ENCODE assay signal across 7 cellular contexts in the genomic region with DNA sequence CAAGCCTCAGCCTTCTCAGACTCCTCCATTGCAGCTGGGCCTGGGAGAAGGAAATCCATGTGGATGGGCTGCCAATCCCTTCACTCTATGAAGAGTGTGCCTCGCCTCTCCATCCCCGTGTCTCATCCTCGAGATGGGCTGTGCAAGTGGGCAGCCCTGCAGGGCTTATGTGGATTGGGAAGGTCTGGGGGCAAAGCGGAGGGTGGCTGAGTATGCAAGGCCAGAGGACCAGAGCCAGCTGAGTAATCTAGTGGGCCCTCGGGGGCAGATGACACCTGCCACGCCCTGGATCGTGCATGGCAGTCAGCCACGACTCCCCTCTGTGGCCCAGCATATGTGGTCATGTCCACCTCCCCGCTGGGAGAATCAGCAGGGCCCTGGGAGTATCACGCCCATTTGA.
"Had no signal": no experiment of that assay in that cellular context is flagged by ENCODE, and none has a peak within 500 bp of the region (broad histone marks: within the 10 kb centered on the region; RNA-seq: fewer than 3 reads in every experiment).

No MANE protein-coding gene starts in this region.

- H3K36me3 ChIP-seq: HAP-1 had no signal

- H3K9me3 Mint-ChIP-seq: HFFc6 had no signal

- H3K9me3 ChIP-seq: HAP-1 had no signal

- H3K27ac ChIP-seq: GM23248 had no signal

- ATAC-seq: HCT116 had no signal

- H3K27ac Mint-ChIP-seq: HFFc6, IgD-negative memory B cell had no signal

- H3K4me3 ChIP-seq: GM23248, HAP-1 had no signal

- H3K36me3 Mint-ChIP-seq: IgD-negative memory B cell had no signal

- H3K4me3 Mint-ChIP-seq: HFFc6, IgD-negative memory B cell had no signal

- H3K4me1 ChIP-seq: HAP-1 had no signal

- H3K4me1 Mint-ChIP-seq: IgD-negative memory B cell had no signal

- DNase-seq: GM23248, GOT3, H7, HFFc6 had no signal
